8 cellular contexts compared by ENCODE assay signal in the genomic region with DNA sequence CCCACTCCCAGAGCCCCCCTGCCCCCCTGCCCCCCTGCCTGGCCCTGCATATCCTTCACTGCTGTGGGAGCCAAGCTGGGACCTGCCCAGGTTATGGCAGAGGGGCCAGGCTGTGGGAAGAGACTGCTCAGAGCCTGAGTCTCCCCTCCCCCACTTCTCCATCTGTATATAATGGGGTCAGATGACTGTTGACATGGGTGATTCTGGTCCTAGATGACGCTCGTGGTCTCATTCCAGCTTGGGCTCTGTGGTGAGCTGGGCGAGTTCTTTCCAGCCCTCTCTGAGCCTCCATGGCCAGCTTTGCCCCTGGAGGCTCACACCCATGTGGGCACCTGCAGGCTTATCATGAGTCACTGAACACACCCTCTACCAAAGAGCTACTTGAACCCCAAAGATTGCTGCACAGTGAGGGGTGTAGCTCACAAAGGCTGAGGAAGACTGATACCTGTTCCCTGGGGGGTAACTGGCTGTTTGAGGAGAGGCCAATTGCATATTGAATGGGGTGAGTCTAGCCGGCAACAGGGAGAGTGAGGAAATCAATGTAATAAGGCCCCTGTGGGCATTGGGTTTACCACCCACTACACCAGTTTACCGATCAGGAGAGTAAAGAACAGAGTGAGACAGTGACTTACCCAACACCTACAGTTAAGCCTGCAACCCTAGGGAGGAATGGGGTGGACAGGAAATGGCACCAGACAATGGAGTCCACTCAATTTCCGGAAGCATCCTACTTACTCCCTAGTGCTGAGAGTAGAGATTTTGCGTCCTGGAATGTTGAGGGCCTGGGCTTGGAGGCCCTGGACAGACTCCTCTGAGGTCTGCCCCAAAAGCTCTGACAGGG. TPM values are rescaled to one million over a fixed set of nuclear protein-coding genes. Genes with fewer than 3 reads are reported as not detected.
DNase-seq lines count a peak whose midpoint lies in the region; ATAC-seq, FAIRE-seq and TF ChIP-seq lines count a peak whose summit lies in the region.

No MANE protein-coding gene starts in this region.

- no TSS peak for BruUV-seq in MCF 10A (replicated peaks; lab: Mats Ljungman, UMichigan)

- H3K4me3 ChIP-seq in kidney (ENCODE audit: low read length in 2 of 2) (peak overlapping the region; percentile 47 to 65), subcutaneous abdominal adipose tissue (ENCODE audit: low read depth in 1 of 5, low read length in 5 of 5) (peak overlapping the region in 3 of 5 donors; percentile 4 to 73 (median 67))

- peak overlapping the region; percentile 66 for H3K27ac Mint-ChIP-seq in MCF 10A (ENCODE audit: low read depth, unreplicated experiment)

- no peaks in the 10 kb centered on the region for H3K9me3 Mint-ChIP-seq in MCF 10A (ENCODE audit: unreplicated experiment)

- CTCF ChIA-PET in MCF 10A (lab: Yijun Ruan, JAX) = interaction anchor here (0.6 to 5.3 kb wide), 5 partner anchors 13 to 90 kb away, joined by 3 to 39 read pairs (median 7); no protein-coding TSS in a partner anchor

- H3K27me3 ChIP-seq in subcutaneous abdominal adipose tissue (ENCODE audit: control insufficient read depth in 5 of 5, insufficient read depth in 4 of 5, low read length in 5 of 5) = no peaks in the 10 kb centered on the region

- H3K9ac ChIP-seq in kidney (ENCODE audit: low read length in 2 of 2) (peak overlapping the region in 1 of 2 donors; percentile 81), subcutaneous abdominal adipose tissue (ENCODE audit: low read length in 5 of 5) (peak overlapping the region in 3 of 5 donors; percentile 19 to 30 (median 29))

- peak overlapping the region; percentile 53 for H3K4me3 Mint-ChIP-seq in MCF 10A (ENCODE audit: unreplicated experiment)

- intact Hi-C loops in MCF 10A (cut with micrococcal nuclease) (no loop called here), kidney (cut with DNase I) (no loop called here)

- ATAC-seq in GM21390 (IDR thresholded peaks at IDR 0.05; ENCODE audit: unreplicated experiment) = no peak
- ATAC-seq in HG02759 (IDR thresholded peaks at IDR 0.05; ENCODE audit: unreplicated experiment) = no peak

- peaks cover 34 to 43% of the 10 kb centered on the region in 2 donors for H3K4me1 ChIP-seq in kidney (ENCODE audit: control insufficient read depth in 1 of 2, insufficient read depth in 1 of 2, low read depth in 1 of 2, low read length in 2 of 2)
- H3K4me1 ChIP-seq in subcutaneous abdominal adipose tissue (ENCODE audit: control insufficient read depth in 5 of 5, insufficient read depth in 5 of 5, low read length in 5 of 5) = peaks cover 34 to 65% (median 53%) of the 10 kb centered on the region in 5 donors

- no peaks in the 10 kb centered on the region for H3K27me3 Mint-ChIP-seq in MCF 10A (ENCODE audit: insufficient read depth, unreplicated experiment)

- no peak for FAIRE-seq in kidney (lab: Jason Lieb, UNC)

- H3K27ac ChIP-seq in kidney (ENCODE audit: low read depth in 2 of 2, low read length in 2 of 2) = peak overlapping the region; percentile 98 to 99
- peak overlapping the region; percentile 99 for H3K27ac ChIP-seq in subcutaneous abdominal adipose tissue (ENCODE audit: low read depth, low read length)

- peaks cover 27% of the 10 kb centered on the region for H3K4me1 Mint-ChIP-seq in MCF 10A (ENCODE audit: insufficient read depth, unreplicated experiment)

- TF ChIP-seq CTCF in MCF 10A (IDR thresholded peaks at IDR 0.05; ENCODE audit: unreplicated experiment) (no peak), kidney (IDR thresholded peaks at IDR 0.05; ENCODE audit: borderline replicate concordance, extremely low read depth, insufficient read depth) (no peak)

- H3K36me3 ChIP-seq in kidney (ENCODE audit: control insufficient read depth in 1 of 2, insufficient read depth in 2 of 2, low read length in 2 of 2) = no peaks in the 10 kb centered on the region
- peaks cover 0 to 3% (median 0%) of the 10 kb centered on the region in 5 donors for H3K36me3 ChIP-seq in subcutaneous abdominal adipose tissue (ENCODE audit: control insufficient read depth in 5 of 5, insufficient read depth in 5 of 5, low read length in 5 of 5)

- H3K36me3 Mint-ChIP-seq in MCF 10A (ENCODE audit: insufficient read depth, unreplicated experiment) = no peaks in the 10 kb centered on the region

- DNase-seq in GM03348 (ENCODE audit: low spot score) (peak; percentile 34), NCI-H2171 (lab: John Stamatoyannopoulos, UW) (peak; percentile 62), MCF 10A (ENCODE audit: unreplicated experiment) (peak; percentile 81), kidney (no peak), SK-N-DZ (ENCODE audit: low spot score) (no peak)

- H3K9me3 ChIP-seq in kidney (ENCODE audit: control insufficient read depth in 1 of 2, low read length in 2 of 2) = no peaks in the 10 kb centered on the region
- H3K9me3 ChIP-seq in subcutaneous abdominal adipose tissue (ENCODE audit: control insufficient read depth in 5 of 5, low read length in 5 of 5) = no peaks in the 10 kb centered on the region

- POLR2A ChIA-PET in MCF 10A (lab: Yijun Ruan, JAX) = interaction anchor here (0.6 to 2.7 kb wide), 14 partner anchors 9 to 606 kb away, joined by 3 to 28 read pairs (median 6); partner anchors contain the start of genes DRC3, PEMT and TOM1L2

RNA-seq across cellular contexts. Expression of gene SREBF1, which starts 4.2 kb away (rescaled TPM):
- total RNA-seq in MCF 10A (2022) (87.1 and 91.7 TPM in 2 replicates), kidney (48.3 TPM)
- 37.6 TPM for polyA plus RNA-seq in kidney (ENCODE audit: insufficient read depth, low read depth, low replicate concordance)
- polyA plus RNA-seq in SK-N-DZ (2014; cell fraction: cytosol; rRNA removed) = 57.6 and 67.5 TPM in 2 replicates
- 182 and 191 TPM in 2 replicates for polyA plus RNA-seq in SK-N-DZ (2014; cell fraction: nucleus; rRNA removed)

Comparison
In these comparisons a context has a peak if more than half of its experiments do, and no peak if none do; other contexts are left out.
1. DNase-seq: peak in GM03348 (single experiment), NCI-H2171 (single experiment) and MCF 10A (single experiment); none in kidney (single experiment) and SK-N-DZ (single experiment).